ENCODE assay signal across 7 cellular contexts in genomic region chr13:51435002-51435578, GRCh38. TPM values are rescaled to one million over a fixed set of nuclear protein-coding genes. Genes with fewer than 3 reads are reported as not detected.
DNase-seq lines count a peak whose midpoint lies in the region; ATAC-seq, FAIRE-seq and TF ChIP-seq lines count a peak whose summit lies in the region.

No MANE protein-coding gene starts in this region.

- H3K4me2 ChIP-seq in PC-3 (ENCODE audit: low read length), result no peak overlapping the region

- H3K4me3 ChIP-seq in PC-3 (ENCODE audit: low read length) (no peak overlapping the region), esophagus squamous epithelium (no peak overlapping the region), small intestine (ENCODE audit: low read depth in 1 of 2, low read length in 2 of 2) (no peak overlapping the region)

- peak; percentile 50 for TF ChIP-seq CTCF in GM13977 (IDR thresholded peaks at IDR 0.05; ENCODE audit: extremely low read depth, insufficient read depth, missing control alignments)
- peak; percentile 54 for TF ChIP-seq CTCF in PC-3 (conservative IDR thresholded peaks at IDR 0.05; ENCODE audit: low read depth, low read length)
- peak in 5 of 6 experiments; percentile 23 to 59 (median 47) for TF ChIP-seq CTCF in esophagus squamous epithelium (IDR thresholded peaks at IDR 0.05)

- in situ Hi-C loops in GM13977 (cut with MboI; ENCODE audit: low pct_unique_long_range_greater_than_20kb, low sequenced_read_pairs, unreplicated experiment), result no loop called here

- TF ChIP-seq POLR2A in esophagus squamous epithelium (IDR thresholded peaks at IDR 0.05), result no peak
- TF ChIP-seq POLR2A in H54 (IDR thresholded peaks at IDR 0.05; ENCODE audit: low read depth, low read length), result no peak

- DNase-seq in GM13977 (ENCODE audit: low spot score) (no peak), PC-3 (peak; percentile 50), esophagus squamous epithelium (lab: John Stamatoyannopoulos, UW) (no peak), small intestine (peak; percentile 23), ureter (ENCODE audit: low spot score) (no peak), H54 (ENCODE audit: insufficient read length, low spot score) (no peak)

- H3K27me3 ChIP-seq in PC-3 (ENCODE audit: low read length), result no peaks in the 10 kb centered on the region
- no peaks in the 10 kb centered on the region for H3K27me3 ChIP-seq in esophagus squamous epithelium
- H3K27me3 ChIP-seq in small intestine (ENCODE audit: control insufficient read depth in 2 of 2, insufficient read depth in 2 of 2, low read length in 2 of 2), result no peaks in the 10 kb centered on the region

- no peaks in the 10 kb centered on the region for H3K9me2 ChIP-seq in PC-3 (replicated peaks; ENCODE audit: low read length)

- CTCF ChIA-PET in PC-3 (lab: Charles Lee), result interaction anchor here (0.5 to 1.2 kb wide), 5 partner anchors 60 to 611 kb away, joined by 3 to 19 read pairs (median 4); no protein-coding TSS in a partner anchor

- no peaks in the 10 kb centered on the region for H3F3A ChIP-seq in PC-3 (ENCODE audit: low read length, unreplicated experiment)

- POLR2A ChIA-PET in PC-3 (lab: Charles Lee; ENCODE audit: unreplicated experiment), result interaction anchor here (0.6 to 1.0 kb wide), 3 partner anchors 18 to 363 kb away, joined by 3 to 10 read pairs (median 3); no protein-coding TSS in a partner anchor

- intact Hi-C loops in PC-3 (cut with micrococcal nuclease) (loop anchor here (1.0 to 5.0 kb wide), 3 partner anchors 152 to 362 kb away; no protein-coding TSS in a partner anchor), esophagus squamous epithelium (cut with DNase I) (no loop called here)

- H3K4me1 ChIP-seq in PC-3 (ENCODE audit: insufficient read depth, low read length) (no peaks in the 10 kb centered on the region), esophagus squamous epithelium (peaks cover 0 to 6% (median 0%) of the 10 kb centered on the region in 3 donors), small intestine (ENCODE audit: control insufficient read depth in 2 of 2, insufficient read depth in 1 of 2, low read depth in 1 of 2, low read length in 1 of 2) (no peaks in the 10 kb centered on the region)

- no peaks in the 10 kb centered on the region for H4K20me1 ChIP-seq in PC-3 (ENCODE audit: low read length)

- peak; percentile 75 for FAIRE-seq in small intestine (lab: Jason Lieb, UNC)
- no peak for FAIRE-seq in H54 (lab: Jason Lieb, UNC)

- no peak overlapping the region for H3K9ac ChIP-seq in PC-3 (ENCODE audit: low read length)

- no peak overlapping the region for H2AFZ ChIP-seq in PC-3 (ENCODE audit: low read length)

- H3K27ac ChIP-seq in PC-3 (ENCODE audit: low read length), result no peak overlapping the region
- no peak overlapping the region for H3K27ac ChIP-seq in esophagus squamous epithelium
- H3K27ac ChIP-seq in small intestine (ENCODE audit: low read depth in 1 of 2, low read length in 1 of 2), result no peak overlapping the region

- H3K9me3 ChIP-seq in PC-3 (ENCODE audit: low read length) (no peaks in the 10 kb centered on the region), esophagus squamous epithelium (no peaks in the 10 kb centered on the region), small intestine (ENCODE audit: control insufficient read depth, low read depth) (no peaks in the 10 kb centered on the region)

- H3K36me3 ChIP-seq in PC-3 (ENCODE audit: low read depth, low read length) (no peaks in the 10 kb centered on the region), esophagus squamous epithelium (peaks cover 0 to 5% (median 0%) of the 10 kb centered on the region in 3 donors), small intestine (ENCODE audit: control insufficient read depth in 2 of 2, insufficient read depth in 2 of 2, low read length in 2 of 2) (peaks cover 2% of the 10 kb centered on the region in 2 donors)

- ATAC-seq in PC-3, result no peak; the same call in 1 of the 2 replicates
- no peak for ATAC-seq in GM18517 (IDR thresholded peaks at IDR 0.05; ENCODE audit: unreplicated experiment)

- 0 to 5% methylated on average over 1 of the region's 1 CpG for WGBS in esophagus squamous epithelium, 2 donors
- 0 to 3% (median 2%) methylated on average over 1 of the region's 1 CpG for WGBS in small intestine, 3 donors

- no TSS peak for BruUV-seq in PC-3 (replicated peaks; lab: Mats Ljungman, UMichigan)

- no peaks in the 10 kb centered on the region for H3K79me2 ChIP-seq in PC-3 (ENCODE audit: low read length)

RNA-seq across cellular contexts. Expression of gene INTS6, which starts 17.7 kb away (rescaled TPM):
- 19.9 and 26.6 TPM in 2 replicates for total RNA-seq in PC-3 (2014; rRNA removed)
- 10 to 100 TPM; 25.1 to 42.2 (median 31.8) TPM for total RNA-seq in esophagus squamous epithelium
- 10 to 100 TPM in 1 of 3 donors, 1 to 10 TPM in 2; 8.9 to 15.2 (median 9.4) TPM for polyA plus RNA-seq in small intestine
- total RNA-seq in ureter, result 49.7 TPM

Comparison
In these comparisons a context has a peak if more than half of its experiments do, and no peak if none do; other contexts are left out.
1. DNase-seq: peak in PC-3 (single experiment) and small intestine (single experiment); none in GM13977 (single experiment), esophagus squamous epithelium (single experiment), ureter (single experiment) and H54 (single experiment).
2. Peak in every context shown above with its lines, with median percentiles within 50 percentile points of each other: CTCF ChIP-seq.